ENCODE assay signal across 8 cellular contexts in genomic region chr11:107018274-107018901, GRCh38. TPM values are rescaled to one million over a fixed set of nuclear protein-coding genes. Genes with fewer than 3 reads are reported as not detected.
DNase-seq lines count a peak whose midpoint lies in the region; ATAC-seq, FAIRE-seq and TF ChIP-seq lines count a peak whose summit lies in the region.

A gene with protein sequence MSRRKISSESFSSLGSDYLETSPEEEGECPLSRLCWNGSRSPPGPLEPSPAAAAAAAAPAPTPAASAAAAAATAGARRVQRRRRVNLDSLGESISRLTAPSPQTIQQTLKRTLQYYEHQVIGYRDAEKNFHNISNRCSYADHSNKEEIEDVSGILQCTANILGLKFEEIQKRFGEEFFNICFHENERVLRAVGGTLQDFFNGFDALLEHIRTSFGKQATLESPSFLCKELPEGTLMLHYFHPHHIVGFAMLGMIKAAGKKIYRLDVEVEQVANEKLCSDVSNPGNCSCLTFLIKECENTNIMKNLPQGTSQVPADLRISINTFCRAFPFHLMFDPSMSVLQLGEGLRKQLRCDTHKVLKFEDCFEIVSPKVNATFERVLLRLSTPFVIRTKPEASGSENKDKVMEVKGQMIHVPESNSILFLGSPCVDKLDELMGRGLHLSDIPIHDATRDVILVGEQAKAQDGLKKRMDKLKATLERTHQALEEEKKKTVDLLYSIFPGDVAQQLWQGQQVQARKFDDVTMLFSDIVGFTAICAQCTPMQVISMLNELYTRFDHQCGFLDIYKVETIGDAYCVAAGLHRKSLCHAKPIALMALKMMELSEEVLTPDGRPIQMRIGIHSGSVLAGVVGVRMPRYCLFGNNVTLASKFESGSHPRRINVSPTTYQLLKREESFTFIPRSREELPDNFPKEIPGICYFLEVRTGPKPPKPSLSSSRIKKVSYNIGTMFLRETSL (minus strand): TSS chr11:107018476. CDS start chr11:107018055, 421 bp downstream.

- no peaks in the 10 kb centered on the region for H3K36me3 ChIP-seq in GM12878 (ENCODE audit: control insufficient read depth in 2 of 2, insufficient read depth in 2 of 2, low read length in 1 of 2)
- no peaks in the 10 kb centered on the region for H3K36me3 ChIP-seq in CD4-positive, alpha-beta memory T cell (ENCODE audit: insufficient read depth, low read length)

- SMC1A ChIA-PET in GM12878 (lab: Charles Lee; ENCODE audit: uncharacterized antibody, unreplicated experiment), result no interaction called here

- peak within 1 kb of the TSS in 4 of 8 donors; percentile 12 to 70 (median 38) for H3K4me3 Mint-ChIP-seq in CD4-positive, alpha-beta memory T cell

- no peak within 1 kb of the TSS for H3K4me3 ChIP-seq in GM12878
- H3K4me3 ChIP-seq in CD4-positive, alpha-beta memory T cell (ENCODE audit: low read length in 2 of 2), result no peak within 1 kb of the TSS

- RAD21 ChIA-PET in GM12878 (lab: Charles Lee; ENCODE audit: unreplicated experiment), result no interaction called here

- POLR2A ChIA-PET in GM12878 (lab: Charles Lee), result no interaction called here
- POLR2A ChIA-PET in CD4-positive, alpha-beta memory T cell (lab: Charles Lee; ENCODE audit: partially characterized antibody), result no interaction called here

- H3K4me1 ChIP-seq in GM12878 (ENCODE audit: control insufficient read depth, insufficient read depth, low read length), result no peaks in the 10 kb centered on the region
- no peaks in the 10 kb centered on the region for H3K4me1 ChIP-seq in CD4-positive, alpha-beta memory T cell (ENCODE audit: insufficient read depth, low read length)

- H3K36me3 Mint-ChIP-seq in CD4-positive, alpha-beta memory T cell, result no peaks in the 10 kb centered on the region

- peak within 1 kb of the TSS; percentile 60; the same call in 1 of the 2 replicates for H3K4me2 ChIP-seq in GM12878 (ENCODE audit: control insufficient read depth, insufficient read depth)

- no peaks in the 10 kb centered on the region for H3K79me2 ChIP-seq in GM12878 (ENCODE audit: control insufficient read depth, insufficient read depth, low read length)

- H3K27ac Mint-ChIP-seq in CD4-positive, alpha-beta memory T cell, result no peak within 1 kb of the TSS

- no peak for FAIRE-seq in GM12878 (lab: Jason Lieb, UNC)

- no TSS peak for BruUV-seq in GM12878 (replicated peaks; lab: Mats Ljungman, UMichigan)

- peaks cover 0 to 13% (median 4%) of the 10 kb centered on the region in 8 donors for H3K9me3 Mint-ChIP-seq in CD4-positive, alpha-beta memory T cell

- WGBS in GM12878 (ENCODE audit: insufficient coverage, insufficient replicate concordance, low lambda C conversion rate, missing lambda C conversion rate), result 16% methylated on average over 19 of the region's 60 CpGs

- peaks cover 5 to 12% (median 7%) of the 10 kb centered on the region in 4 donors for H3K4me1 Mint-ChIP-seq in CD4-positive, alpha-beta memory T cell

- intact Hi-C loops in GM12878 (cut with micrococcal nuclease; ENCODE audit: unreplicated experiment), result no loop called here
- intact Hi-C loops in CD4-positive, alpha-beta memory T cell (cut with micrococcal nuclease), result no loop called here

- peak; percentile 11 for DNase-seq in GM03348 (ENCODE audit: low spot score)
- no peak for DNase-seq in GM12878 (ENCODE audit: low read depth, low spot score)
- DNase-seq in iPS-NIHi11 (ENCODE audit: low spot score), result peak; percentile 48
- peak; percentile 3 for DNase-seq in stimulated activated naive CD8-positive, alpha-beta T cell treated with anti-CD3 and anti-CD28 coated beads, Interleukin-15, Interleukin-2, amounts not matched to agents 100 U/mL and 50 U/mL, for 24 hours
- no peak for DNase-seq in activated CD4-positive, alpha-beta T cell treated with anti-CD3 and anti-CD28 coated beads, Interleukin-2, amount 50 U/mL, for 4 hours
- DNase-seq in CD4-positive, alpha-beta memory T cell, result no peak

- in situ Hi-C loops in GM12878 (cut with MboI), result no loop called here

- no peaks in the 10 kb centered on the region for H3K9me3 ChIP-seq in GM12878 (replicated peaks; ENCODE audit: control insufficient read depth, insufficient read depth, low read length)
- H3K9me3 ChIP-seq in CD4-positive, alpha-beta memory T cell (ENCODE audit: control insufficient read depth in 1 of 2, low read length in 2 of 2), result no peaks in the 10 kb centered on the region

- no peaks in the 10 kb centered on the region; the same call in 1 of the 2 replicates for H4K20me1 ChIP-seq in GM12878 (ENCODE audit: control insufficient read depth, insufficient read depth)

- TF ChIP-seq CTCF in GM12878 (IDR thresholded peaks at IDR 0.05 in 2 of 3, conservative IDR thresholded peaks at IDR 0.05 in 1 of 3; ENCODE audit: control insufficient read depth in 2 of 3, extremely low read depth in 1 of 3, insufficient read depth in 1 of 3, low read depth in 3 of 3, low read length in 3 of 3), result no peak

- CTCF ChIA-PET in GM12878 (lab: Yijun Ruan, JAX), result no interaction called here
- CTCF ChIA-PET in CD4-positive, alpha-beta memory T cell (lab: Charles Lee; ENCODE audit: partially characterized antibody), result no interaction called here

- H3K27me3 ChIP-seq in GM12878 (replicated peaks in 1 of 2; ENCODE audit: control insufficient read depth in 2 of 2, insufficient read depth in 2 of 2, low read length in 1 of 2), result peaks cover 6 to 14% of the 10 kb centered on the region in 2 experiments
- peaks cover 16% of the 10 kb centered on the region for H3K27me3 ChIP-seq in CD4-positive, alpha-beta memory T cell (ENCODE audit: insufficient read depth, low read length)

- no peak within 1 kb of the TSS for H3K9ac ChIP-seq in GM12878 (ENCODE audit: control insufficient read depth, insufficient read depth, low read length)

- H3K27ac ChIP-seq in GM12878 (ENCODE audit: control insufficient read depth, insufficient read depth), result no peak within 1 kb of the TSS
- H3K27ac ChIP-seq in CD4-positive, alpha-beta memory T cell (ENCODE audit: low read depth, low read length), result no peak within 1 kb of the TSS

- TF ChIP-seq EP300 in Ishikawa (IDR thresholded peaks at IDR 0.05; ENCODE audit: borderline replicate concordance) (no peak), GM12878 (IDR thresholded peaks at IDR 0.05; ENCODE audit: borderline replicate concordance in 1 of 2, control insufficient read depth in 1 of 2, low read depth in 2 of 2, low read length in 2 of 2) (no peak)

- peaks cover 26 to 34% of the 10 kb centered on the region in 2 donors for H3K27me3 Mint-ChIP-seq in CD4-positive, alpha-beta memory T cell

- ATAC-seq in GM21528 (IDR thresholded peaks at IDR 0.05; ENCODE audit: low FRiP score, unreplicated experiment) (peak; percentile 39), GM12878 (peak; percentile 29)
- ATAC-seq in stimulated activated naive CD8-positive, alpha-beta T cell treated with anti-CD3 and anti-CD28 coated beads, Interleukin-15, Interleukin-2, amounts not matched to agents 100 U/mL and 50 U/mL, for 24 hours, result peak; percentile 38

- TF ChIP-seq RAD21 in Ishikawa (IDR thresholded peaks at IDR 0.05; ENCODE audit: low read depth) (no peak), GM12878 (IDR thresholded peaks at IDR 0.05; ENCODE audit: insufficient read depth, low read depth, low read length) (no peak)

- no peak for TF ChIP-seq POLR2A in GM12878 (IDR thresholded peaks at IDR 0.05; ENCODE audit: low read depth, low read length)

- no peak within 1 kb of the TSS for H2AFZ ChIP-seq in GM12878 (ENCODE audit: control insufficient read depth, low read depth, low read length)

TF ChIP-seq in Ishikawa, 13 proteins besides CTCF, POLR2A, EP300 and RAD21:
- TF ChIP-seq, protein P1, sequence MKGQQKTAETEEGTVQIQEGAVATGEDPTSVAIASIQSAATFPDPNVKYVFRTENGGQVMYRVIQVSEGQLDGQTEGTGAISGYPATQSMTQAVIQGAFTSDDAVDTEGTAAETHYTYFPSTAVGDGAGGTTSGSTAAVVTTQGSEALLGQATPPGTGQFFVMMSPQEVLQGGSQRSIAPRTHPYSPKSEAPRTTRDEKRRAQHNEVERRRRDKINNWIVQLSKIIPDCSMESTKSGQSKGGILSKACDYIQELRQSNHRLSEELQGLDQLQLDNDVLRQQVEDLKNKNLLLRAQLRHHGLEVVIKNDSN (IDR thresholded peaks at IDR 0.05), result peak; percentile 34; the same call in 1 of the 2 replicates
- TF ChIP-seq MAX (IDR thresholded peaks at IDR 0.05), result no peak; the same call in 1 of the 2 replicates

TF ChIP-seq in GM12878, 131 proteins besides CTCF, POLR2A, EP300 and RAD21 (continues in another document):
- TF ChIP-seq, protein P1 (IDR thresholded peaks at IDR 0.05; ENCODE audit: borderline replicate concordance, extremely low read length, insufficient read depth, low read depth, low read length), result no peak

RNA-seq across cellular contexts. Expression of the gene that starts here (rescaled TPM):
- 1.2 and 1.4 TPM in 2 replicates for total RNA-seq in GM12878 (2013; cell fraction: nucleolus; rRNA removed)
- under 0.01 TPM in 1 of 2 replicates, not detected in the other for total RNA-seq in GM12878 (2014; rRNA removed)
- total RNA-seq in GM12878 (2014; rRNA removed; fragmentation: Illumina TruSeq; extraction: Trizol), result under 0.01 TPM in 1 of 2 replicates, not detected in the other
- total RNA-seq in GM12878 (2021), result 0.03 and 0.05 TPM in 2 replicates
- polyA plus RNA-seq in GM12878 (2011; ENCODE audit: low read depth), result not detected
- 0.01 and 0.06 TPM in 2 replicates for polyA plus RNA-seq in GM12878 (2011; rRNA removed)
- polyA plus RNA-seq in GM12878 (2011; cell fraction: cytosol; rRNA removed), result under 0.01 TPM in 1 of 2 replicates, not detected in the other
- polyA plus RNA-seq in GM12878 (2011; cell fraction: nucleus; rRNA removed), result 0.03 and 0.04 TPM in 2 replicates
- polyA plus RNA-seq in GM12878 (2012), result 0.01 TPM in 1 of 2 replicates, not detected in the other
- under 0.01 TPM in 1 of 2 replicates, not detected in the other for polyA plus RNA-seq in GM12878 (2014; fragmentation: Illumina TruSeq; extraction: Trizol)
- polyA plus RNA-seq in GM12878 (2014; fragmentation: Nextera tagmentation; extraction: Ambion mirVana), result under 1 TPM in 1 of 2 experiments, not detected in 1; under 0.01 TPM
- polyA plus RNA-seq in GM12878 (2014; rRNA removed), result not detected in 2 replicates
- not detected for polyA plus RNA-seq in GM12878 (2016; fragmentation: Nextera tagmentation; extraction: Ambion mirVana)
- under 0.01 and 0.05 TPM in 2 replicates for polyA minus RNA-seq in GM12878 (2011; rRNA and poly(A)+ RNA removed)
- polyA minus RNA-seq in GM12878 (2011; cell fraction: cytosol; rRNA and poly(A)+ RNA removed), result not detected in 2 replicates
- polyA minus RNA-seq in GM12878 (2011; cell fraction: nucleus; rRNA and poly(A)+ RNA removed), result under 0.01 TPM in 1 of 2 replicates, not detected in the other
- under 1 TPM in 1 of 2 experiments, not detected in 1; 0.12 TPM for total RNA-seq in CD4-positive, alpha-beta memory T cell
- polyA plus RNA-seq in CD4-positive, alpha-beta memory T cell, result not detected

Comparison
In these comparisons a context has a peak if more than half of its experiments do, and no peak if none do; other contexts are left out.
1. DNase-seq: peak in GM03348 (single experiment), iPS-NIHi11 (single experiment) and stimulated activated naive CD8-positive, alpha-beta T cell treated with anti-CD3 and anti-CD28 coated beads, Interleukin-15, Interleukin-2, amounts not matched to agents 100 U/mL and 50 U/mL, for 24 hours (single experiment); none in GM12878 (single experiment), activated CD4-positive, alpha-beta T cell treated with anti-CD3 and anti-CD28 coated beads, Interleukin-2, amount 50 U/mL, for 4 hours (0 of 2) and CD4-positive, alpha-beta memory T cell (0 of 5).
2. Peak in every context shown above with its lines, with median percentiles within 50 percentile points of each other: ATAC-seq.